In genomic region chr10:93245772-93246171, GRCh38 we compare ENCODE assay signal across 25 cellular contexts.
DNase-seq lines count a peak whose midpoint lies in the region; TF ChIP-seq lines count a peak whose summit lies in the region.
"Had no signal": no experiment of that assay in that cellular context is flagged by ENCODE, and none has a peak within 500 bp of the region (broad histone marks: within the 10 kb centered on the region; RNA-seq: fewer than 3 reads in every experiment).

No MANE protein-coding gene starts in this region.

- peak overlapping the region; percentile 67 for H3K27ac Mint-ChIP-seq in mesothelial cell of epicardium
- H3K27ac Mint-ChIP-seq: activated CD4-positive, alpha-beta T cell treated with anti-CD3 and anti-CD28 coated beads, Interleukin-2, amount 10 ng/mL, durations not matched to agents 24 days and 14 days; T-helper 2 cell treated with Interferon-gamma antibody and Interleukin-4, amounts not matched to agents 5 μg/mL and 100 μg/mL, for 36 hours had no signal

- H3K4me3 Mint-ChIP-seq in mesothelial cell of epicardium: no peak overlapping the region
- H3K4me3 Mint-ChIP-seq: activated CD4-positive, alpha-beta T cell treated with anti-CD3 and anti-CD28 coated beads, Interleukin-2, amount 10 ng/mL, durations not matched to agents 24 days and 14 days; activated naive CD8-positive, alpha-beta T cell treated with anti-CD3 and anti-CD28 coated beads, Interleukin-2, amount 50 U/mL, for 24 hours; activated T-cell treated with anti-CD3 and anti-CD28 coated beads, Interleukin-2, amount 50 U/mL, for 4 hours; central memory CD8-positive, alpha-beta T cell; T-helper 2 cell treated with Interferon-gamma antibody and Interleukin-4, amounts not matched to agents 5 μg/mL and 100 μg/mL, for 36 hours had no signal

- H3K4me3 ChIP-seq in adipocyte (ENCODE audit: low read length): no peak overlapping the region
- H3K4me3 ChIP-seq: gastroesophageal sphincter, GM12878, pancreas, right atrium auricular region, upper lobe of left lung had no signal

- TF ChIP-seq CTCF in mesothelial cell of epicardium (IDR thresholded peaks at IDR 0.05; ENCODE audit: unreplicated experiment): no peak

- H3K27me3 ChIP-seq in adipocyte (replicated peaks; ENCODE audit: control insufficient read depth, insufficient read depth, low read length): peaks cover 5% of the 10 kb centered on the region
- H3K27me3 ChIP-seq: pancreas, right atrium auricular region, upper lobe of left lung had no signal

- DNase-seq in COLO829 (ENCODE audit: low spot score) (peak; percentile 42), MV-4-11 (lab: John Stamatoyannopoulos, UW) (peak; percentile 45), adipocyte (ENCODE audit: low read depth) (peak; percentile 50), mesothelial cell of epicardium (ENCODE audit: low spot score in 2 of 2, unreplicated experiment in 2 of 2) (no peak), RKO (ENCODE audit: low spot score) (no peak), NCI-H146 (lab: John Stamatoyannopoulos, UW) (no peak)
- DNase-seq in activated CD4-positive, alpha-beta T cell treated with anti-CD3 and anti-CD28 coated beads for 1 hour: no peak
- DNase-seq: activated CD4-positive, alpha-beta T cell treated with anti-CD3 and anti-CD28 coated beads, Interleukin-2, amount 10 ng/mL, durations not matched to agents 24 days and 14 days; activated gamma-delta T cell treated with Interleukin-2 at 50 U/mL for 16 hours; activated naive CD8-positive, alpha-beta T cell treated with anti-CD3 and anti-CD28 coated beads, Interleukin-2, amount 50 U/mL, for 24 hours; activated T-cell treated with anti-CD3 and anti-CD28 coated beads, Interleukin-2, amount 50 U/mL, for 4 hours; C1 segment of cervical spinal cord; KG1; MM.1S; NCI-H1694 treated with DMSO at 0.1 percent for 48 hours; NCI-H226; pancreas; Right ventricle myocardium superior; stimulated activated CD4-positive, alpha-beta T cell treated with anti-CD3 and anti-CD28 coated beads, Interleukin-4, amount 100 ng/mL, for 1 hour; upper lobe of left lung had no signal

- peaks cover 18% of the 10 kb centered on the region for H3K4me1 Mint-ChIP-seq in mesothelial cell of epicardium
- H3K4me1 Mint-ChIP-seq: activated CD4-positive, alpha-beta T cell treated with anti-CD3 and anti-CD28 coated beads, Interleukin-2, amount 10 ng/mL, durations not matched to agents 24 days and 14 days; activated naive CD8-positive, alpha-beta T cell treated with anti-CD3 and anti-CD28 coated beads, Interleukin-2, amount 50 U/mL, for 24 hours; central memory CD8-positive, alpha-beta T cell had no signal

- H3K9me3 Mint-ChIP-seq in mesothelial cell of epicardium: no peaks in the 10 kb centered on the region
- H3K9me3 Mint-ChIP-seq: activated CD4-positive, alpha-beta T cell treated with anti-CD3 and anti-CD28 coated beads, Interleukin-2, amount 10 ng/mL, durations not matched to agents 24 days and 14 days; activated naive CD8-positive, alpha-beta T cell treated with anti-CD3 and anti-CD28 coated beads, Interleukin-2, amount 50 U/mL, for 24 hours; activated T-cell treated with anti-CD3 and anti-CD28 coated beads, Interleukin-2, amount 50 U/mL, for 4 hours; central memory CD8-positive, alpha-beta T cell; T-helper 2 cell treated with Interferon-gamma antibody and Interleukin-4, amounts not matched to agents 5 μg/mL and 100 μg/mL, for 36 hours had no signal

- no peaks in the 10 kb centered on the region for H3K4me1 ChIP-seq in adipocyte (ENCODE audit: control insufficient read depth, insufficient read depth, low read length)
- H3K4me1 ChIP-seq: gastroesophageal sphincter, pancreas, right atrium auricular region, upper lobe of left lung had no signal

- H3K36me3 ChIP-seq in adipocyte (ENCODE audit: control insufficient read depth, insufficient read depth, low read length, severe bottlenecking): no peaks in the 10 kb centered on the region
- H3K36me3 ChIP-seq: gastroesophageal sphincter, pancreas, right atrium auricular region, upper lobe of left lung had no signal

- H3K9ac ChIP-seq in adipocyte (ENCODE audit: low read length): no peak overlapping the region

- H3K36me3 Mint-ChIP-seq in mesothelial cell of epicardium: no peaks in the 10 kb centered on the region

- no peaks in the 10 kb centered on the region for H3K9me3 ChIP-seq in adipocyte (ENCODE audit: control insufficient read depth, low read length)
- H3K9me3 ChIP-seq: gastroesophageal sphincter, pancreas, right atrium auricular region, upper lobe of left lung had no signal

- no peaks in the 10 kb centered on the region for H3K27me3 Mint-ChIP-seq in mesothelial cell of epicardium (ENCODE audit: low read depth)

Comparison
In these comparisons a context has a peak if more than half of its experiments do, and no peak if none do; other contexts are left out.
1. DNase-seq: peak in COLO829 (single experiment), MV-4-11 (single experiment) and adipocyte (single experiment); none in mesothelial cell of epicardium (0 of 2), RKO (single experiment), activated CD4-positive, alpha-beta T cell treated with anti-CD3 and anti-CD28 coated beads for 1 hour (single experiment) and NCI-H146 (single experiment).